In genomic region chr16:4675864-4676786, GRCh38 we compare ENCODE assay signal across 8 cellular contexts. TPM values are rescaled to one million over a fixed set of nuclear protein-coding genes. Genes with fewer than 3 reads are reported as not detected.
DNase-seq lines count a peak whose midpoint lies in the region; ATAC-seq, FAIRE-seq and TF ChIP-seq lines count a peak whose summit lies in the region.

No MANE protein-coding gene starts in this region.

- TF ChIP-seq POLR2A in H1 (IDR thresholded peaks at IDR 0.05; ENCODE audit: control extremely low read depth in 1 of 2, low read depth in 2 of 2, low read length in 2 of 2) = no peak
- no peak for TF ChIP-seq POLR2A in H54 (IDR thresholded peaks at IDR 0.05; ENCODE audit: low read depth, low read length)

- H3K9ac ChIP-seq in H1 (replicated peaks in 1 of 4; ENCODE audit: extremely low read depth in 1 of 4, low read depth in 3 of 4, low read length in 3 of 4) = peak overlapping the region in 1 of 4 experiments; percentile 29; a peak in 4 of 7 replicates

- no peak overlapping the region for H2BK20ac ChIP-seq in H1 (ENCODE audit: low read length)

- peak overlapping the region; percentile 25 for H4K8ac ChIP-seq in H1 (ENCODE audit: extremely low read depth, insufficient read depth, low read length)

- peak overlapping the region; percentile 35; the same call in 1 of the 2 replicates for H2BK5ac ChIP-seq in H1 (ENCODE audit: low read depth, low read length)

- no peak for TF ChIP-seq EP300 in H1 (IDR thresholded peaks at IDR 0.05; ENCODE audit: borderline replicate concordance in 1 of 2, low read depth in 2 of 2, low read length in 2 of 2)

- TF ChIP-seq RAD21 in H1 (IDR thresholded peaks at IDR 0.05 in 1 of 2, conservative IDR thresholded peaks at IDR 0.05 in 1 of 2; ENCODE audit: low read depth in 2 of 2, low read length in 2 of 2) = no peak

- peaks cover 0 to 3% (median under 1%) of the 10 kb centered on the region in 4 experiments; a peak in 3 of 7 replicates for H3K4me1 ChIP-seq in H1 (replicated peaks in 1 of 4; ENCODE audit: control insufficient read depth in 3 of 4, insufficient read depth in 4 of 4, low read length in 3 of 4)

- DNase-seq in Jurkat, Clone E6-1 (ENCODE audit: low read depth, low spot score) = peak; percentile 86
- DNase-seq in activated CD4-positive, alpha-beta T cell treated with anti-CD3 and anti-CD28 coated beads, Interleukin-2, amount 10 ng/mL, durations not matched to agents 7 days and 5 days = peak; percentile 85
- no peak for DNase-seq in H1 (ENCODE audit: low read depth in 1 of 2, low spot score in 2 of 2)
- DNase-seq in stimulated activated CD4-positive, alpha-beta T cell treated with anti-CD3 and anti-CD28 coated beads, Interleukin-4, amount 100 ng/mL, for 1 hour = peak; percentile 33
- DNase-seq in H54 (ENCODE audit: insufficient read length, low spot score) = no peak
- no peak for DNase-seq in globus pallidus (ENCODE audit: low spot score)

- no peaks in the 10 kb centered on the region for H3K79me2 ChIP-seq in H1 (ENCODE audit: control insufficient read depth in 1 of 2, insufficient read depth in 2 of 2, low read length in 2 of 2)

- no peak overlapping the region for H3K4ac ChIP-seq in H1 (replicated peaks; ENCODE audit: insufficient read length, low read depth, low read length)

- no peak overlapping the region for H3K23ac ChIP-seq in H1 (ENCODE audit: insufficient read length)

- H2AK5ac ChIP-seq in H1 (ENCODE audit: low read depth, low read length) = peak overlapping the region; percentile 53; the same call in 1 of the 2 replicates

- no peak overlapping the region for H3K18ac ChIP-seq in H1 (ENCODE audit: extremely low read depth, low read length)

- H3K27me3 ChIP-seq in H1 (replicated peaks in 1 of 4; ENCODE audit: control insufficient read depth in 3 of 4, extremely low read depth in 1 of 4, insufficient read depth in 3 of 4, low read length in 3 of 4) = no peaks in the 10 kb centered on the region

- no peak for ATAC-seq in HG03108 (IDR thresholded peaks at IDR 0.05; ENCODE audit: unreplicated experiment)
- ATAC-seq in GM18909 (IDR thresholded peaks at IDR 0.05; ENCODE audit: poor library complexity, unreplicated experiment) = no peak

- no peaks in the 10 kb centered on the region for H3K27me3 Mint-ChIP-seq in activated CD4-positive, alpha-beta T cell treated with anti-CD3 and anti-CD28 coated beads, Interleukin-2, amount 10 ng/mL, durations not matched to agents 7 days and 5 days

- peak overlapping the region; percentile 18 for H3K4me3 ChIP-seq in Jurkat, Clone E6-1 (ENCODE audit: low read length)
- no peak overlapping the region for H3K4me3 ChIP-seq in H1 (ENCODE audit: extremely low read depth in 1 of 4, insufficient read depth in 2 of 4, low read depth in 3 of 4, low read length in 4 of 4)

- no peaks in the 10 kb centered on the region for H3K9me3 ChIP-seq in H1 (ENCODE audit: insufficient read depth in 2 of 2, low read depth in 1 of 2, low read length in 1 of 2)

- no peak overlapping the region for H4K5ac ChIP-seq in H1 (ENCODE audit: insufficient read length, low read depth, low read length)

- peaks cover 23% of the 10 kb centered on the region for H3K36me3 Mint-ChIP-seq in activated CD4-positive, alpha-beta T cell treated with anti-CD3 and anti-CD28 coated beads, Interleukin-2, amount 10 ng/mL, durations not matched to agents 7 days and 5 days (ENCODE audit: low read depth)

- H3K23me2 ChIP-seq in H1 (ENCODE audit: low read depth, low read length) = no peaks in the 10 kb centered on the region

- no peak overlapping the region for H3K14ac ChIP-seq in H1 (ENCODE audit: insufficient read length)

- H3K4me2 ChIP-seq in H1 (ENCODE audit: insufficient read depth in 1 of 2, low read depth in 2 of 2, low read length in 2 of 2) = no peak overlapping the region

- no peak overlapping the region for H2BK15ac ChIP-seq in H1 (ENCODE audit: low read length)

- H3K79me1 ChIP-seq in H1 (ENCODE audit: low read depth, low read length) = peaks cover 4% of the 10 kb centered on the region; the same call in 1 of the 2 replicates

- no peaks in the 10 kb centered on the region for H3K9me3 Mint-ChIP-seq in activated CD4-positive, alpha-beta T cell treated with anti-CD3 and anti-CD28 coated beads, Interleukin-2, amount 10 ng/mL, durations not matched to agents 7 days and 5 days

- no peak overlapping the region for H3K56ac ChIP-seq in H1 (replicated peaks; ENCODE audit: insufficient read length, low read depth, low read length)

- no peak overlapping the region for H3K27ac ChIP-seq in H1 (ENCODE audit: low read depth, low read length)

- POLR2A ChIA-PET in activated CD4-positive, alpha-beta T cell treated with anti-CD3 and anti-CD28 coated beads, Interleukin-2, amount 10 ng/mL, durations not matched to agents 7 days and 5 days (lab: Charles Lee) = no interaction called here
- POLR2A ChIA-PET in H1 (lab: Charles Lee; ENCODE audit: partially characterized antibody) = interaction anchor here (1.1 kb wide), 1 partner anchor 16 kb away, joined by 4 read pairs; the partner anchor contains the start of gene NUDT16L1

- H3K27ac Mint-ChIP-seq in activated CD4-positive, alpha-beta T cell treated with anti-CD3 and anti-CD28 coated beads, Interleukin-2, amount 10 ng/mL, durations not matched to agents 7 days and 5 days = peak overlapping the region; percentile 99

- no peak for FAIRE-seq in H1 (lab: Jason Lieb, UNC)
- no peak for FAIRE-seq in H54 (lab: Jason Lieb, UNC)

- H2BK12ac ChIP-seq in H1 (ENCODE audit: low read depth, low read length) = no peak overlapping the region

- peaks cover 0 to 9% (median 3%) of the 10 kb centered on the region in 4 experiments; a peak in 3 of 8 replicates for H3K36me3 ChIP-seq in H1 (ENCODE audit: control insufficient read depth in 2 of 4, insufficient read depth in 4 of 4, low read length in 3 of 4)

- WGBS in H1 (ENCODE audit: extremely low coverage in 1 of 2, insufficient coverage in 1 of 2, insufficient read length in 1 of 2, insufficient replicate concordance in 2 of 2, low coverage in 1 of 2, low lambda C conversion rate in 2 of 2, missing lambda C conversion rate in 1 of 2), 2 experiments = 94% methylated on average over 23 of the region's 23 CpGs; no CpG with 5 or more reads in 1 of the 2 experiments

- peak overlapping the region; percentile 66 for H3K4me3 Mint-ChIP-seq in activated CD4-positive, alpha-beta T cell treated with anti-CD3 and anti-CD28 coated beads, Interleukin-2, amount 10 ng/mL, durations not matched to agents 7 days and 5 days

- no peak overlapping the region for H4K91ac ChIP-seq in H1 (replicated peaks; ENCODE audit: insufficient read length, low read length)

- H3K4me1 Mint-ChIP-seq in activated CD4-positive, alpha-beta T cell treated with anti-CD3 and anti-CD28 coated beads, Interleukin-2, amount 10 ng/mL, durations not matched to agents 7 days and 5 days = peaks cover 37% of the 10 kb centered on the region

- no peak for TF ChIP-seq CTCF in H1 (IDR thresholded peaks at IDR 0.05; ENCODE audit: control extremely low read depth in 1 of 3, insufficient read depth in 1 of 3, low read depth in 1 of 3, low read length in 3 of 3)

- H4K20me1 ChIP-seq in H1 (replicated peaks in 1 of 2; ENCODE audit: control insufficient read depth in 1 of 2, insufficient read depth in 2 of 2, low read length in 2 of 2) = peaks cover 3 to 10% of the 10 kb centered on the region in 2 experiments

- H2AFZ ChIP-seq in H1 (ENCODE audit: low read length) = no peak overlapping the region

- H2BK120ac ChIP-seq in H1 (replicated peaks; ENCODE audit: low read depth, low read length) = no peak overlapping the region

- CTCF ChIA-PET in activated CD4-positive, alpha-beta T cell treated with anti-CD3 and anti-CD28 coated beads, Interleukin-2, amount 10 ng/mL, durations not matched to agents 7 days and 5 days (lab: Charles Lee) = interaction anchor here (0.8 to 1.8 kb wide), 3 partner anchors 11 to 52 kb away, joined by 3 to 5 read pairs (median 4); no protein-coding TSS in a partner anchor
- CTCF ChIA-PET in H1 (lab: Charles Lee; ENCODE audit: partially characterized antibody) = interaction anchor here (1.1 to 1.2 kb wide), 5 partner anchors 25 to 169 kb away, joined by 3 to 4 read pairs (median 3); partner anchors contain the start of gene MGRN1

RNA-seq across cellular contexts. Expression of gene NUDT16L1, which starts 17.2 kb away (rescaled TPM):
- polyA plus RNA-seq in Jurkat, Clone E6-1 (2012; ENCODE audit: insufficient read depth, insufficient read length) = 26.3 TPM
- 10 to 100 TPM; 32.3 to 35.5 TPM for total RNA-seq in activated CD4-positive, alpha-beta T cell treated with anti-CD3 and anti-CD28 coated beads, Interleukin-2, amount 10 ng/mL, durations not matched to agents 7 days and 5 days
- 34.8 and 41.3 TPM in 2 replicates for total RNA-seq in H1 (2021; fragmentation: NEBNext Ultra II Directional; extraction: Animal tissue kit (Norgen Biotek cat#: 25700))
- polyA plus RNA-seq in H1 (2011; rRNA removed) = 77.3 and 112 TPM in 2 replicates
- 77.8 TPM for polyA plus RNA-seq in H1 (2011; cell fraction: cytosol; rRNA removed)
- polyA plus RNA-seq in H1 (2011; cell fraction: nucleus; rRNA removed) = 64.0 TPM
- polyA plus RNA-seq in H1 (2012, experiment 1 of 2) = 29.6 to 40.8 TPM (median 37.5 TPM) in 4 replicates
- polyA plus RNA-seq in H1 (2012, experiment 2 of 2) = 45.2 TPM
- polyA plus RNA-seq in H1 (2013, experiment 1 of 2) = 21.6 TPM
- 20.8 TPM for polyA plus RNA-seq in H1 (2013, experiment 2 of 2)
- 11.7 and 13.1 TPM in 2 replicates for polyA minus RNA-seq in H1 (2011; rRNA and poly(A)+ RNA removed)
- polyA minus RNA-seq in H1 (2011; cell fraction: cytosol; rRNA and poly(A)+ RNA removed) = 23.3 TPM
- polyA minus RNA-seq in H1 (2011; cell fraction: nucleus; rRNA and poly(A)+ RNA removed) = 22.2 TPM

RNA-seq across cellular contexts. Expression of gene MGRN1, which starts 51.5 kb away (rescaled TPM):
- polyA plus RNA-seq in Jurkat, Clone E6-1 (2012; ENCODE audit: insufficient read depth, insufficient read length) = 25.5 TPM
- 10 to 100 TPM; 74.4 to 79.5 TPM for total RNA-seq in activated CD4-positive, alpha-beta T cell treated with anti-CD3 and anti-CD28 coated beads, Interleukin-2, amount 10 ng/mL, durations not matched to agents 7 days and 5 days
- total RNA-seq in H1 (2021; fragmentation: NEBNext Ultra II Directional; extraction: Animal tissue kit (Norgen Biotek cat#: 25700)) = 79.4 and 82.3 TPM in 2 replicates
- 15.0 and 30.1 TPM in 2 replicates for polyA plus RNA-seq in H1 (2011; rRNA removed)
- 12.4 TPM for polyA plus RNA-seq in H1 (2011; cell fraction: cytosol; rRNA removed)
- 33.9 TPM for polyA plus RNA-seq in H1 (2011; cell fraction: nucleus; rRNA removed)
- 39.5 to 72.9 TPM (median 65.4 TPM) in 4 replicates for polyA plus RNA-seq in H1 (2012, experiment 1 of 2)
- 52.0 TPM for polyA plus RNA-seq in H1 (2012, experiment 2 of 2)
- 46.7 TPM for polyA plus RNA-seq in H1 (2013, experiment 1 of 2)
- polyA plus RNA-seq in H1 (2013, experiment 2 of 2) = 47.1 TPM
- polyA minus RNA-seq in H1 (2011; rRNA and poly(A)+ RNA removed) = 17.9 and 22.6 TPM in 2 replicates
- 30.4 TPM for polyA minus RNA-seq in H1 (2011; cell fraction: cytosol; rRNA and poly(A)+ RNA removed)
- 30.7 TPM for polyA minus RNA-seq in H1 (2011; cell fraction: nucleus; rRNA and poly(A)+ RNA removed)

RNA-seq across cellular contexts. Expression of gene ANKS3, which starts 57.9 kb away (rescaled TPM):
- polyA plus RNA-seq in Jurkat, Clone E6-1 (2012; ENCODE audit: insufficient read depth, insufficient read length) = 13.3 TPM
- 10 to 100 TPM; 12.4 to 16.7 TPM for total RNA-seq in activated CD4-positive, alpha-beta T cell treated with anti-CD3 and anti-CD28 coated beads, Interleukin-2, amount 10 ng/mL, durations not matched to agents 7 days and 5 days
- 23.9 and 27.5 TPM in 2 replicates for total RNA-seq in H1 (2021; fragmentation: NEBNext Ultra II Directional; extraction: Animal tissue kit (Norgen Biotek cat#: 25700))
- 15.5 and 23.9 TPM in 2 replicates for polyA plus RNA-seq in H1 (2011; rRNA removed)
- polyA plus RNA-seq in H1 (2011; cell fraction: cytosol; rRNA removed) = 25.6 TPM
- 58.7 TPM for polyA plus RNA-seq in H1 (2011; cell fraction: nucleus; rRNA removed)
- polyA plus RNA-seq in H1 (2012, experiment 1 of 2) = 14.0 to 22.5 TPM (median 21.4 TPM) in 4 replicates
- polyA plus RNA-seq in H1 (2012, experiment 2 of 2) = 9.9 TPM
- polyA plus RNA-seq in H1 (2013, experiment 1 of 2) = 12.8 TPM
- polyA plus RNA-seq in H1 (2013, experiment 2 of 2) = 10.2 TPM
- 23.7 and 24.2 TPM in 2 replicates for polyA minus RNA-seq in H1 (2011; rRNA and poly(A)+ RNA removed)
- 13.2 TPM for polyA minus RNA-seq in H1 (2011; cell fraction: cytosol; rRNA and poly(A)+ RNA removed)
- 30.4 TPM for polyA minus RNA-seq in H1 (2011; cell fraction: nucleus; rRNA and poly(A)+ RNA removed)

RNA-seq across cellular contexts. Expression of gene DNAAF8, which starts 58.2 kb away (rescaled TPM):
- polyA plus RNA-seq in Jurkat, Clone E6-1 (2012; ENCODE audit: insufficient read depth, insufficient read length) = not detected
- total RNA-seq in activated CD4-positive, alpha-beta T cell treated with anti-CD3 and anti-CD28 coated beads, Interleukin-2, amount 10 ng/mL, durations not matched to agents 7 days and 5 days = under 1 TPM; 0.21 to 0.40 TPM
- total RNA-seq in H1 (2021; fragmentation: NEBNext Ultra II Directional; extraction: Animal tissue kit (Norgen Biotek cat#: 25700)) = 0.17 TPM in 1 of 2 replicates, not detected in the other
- polyA plus RNA-seq in H1 (2011; rRNA removed) = 0.39 and 0.58 TPM in 2 replicates
- 0.35 TPM for polyA plus RNA-seq in H1 (2011; cell fraction: cytosol; rRNA removed)
- 0.58 TPM for polyA plus RNA-seq in H1 (2011; cell fraction: nucleus; rRNA removed)
- polyA plus RNA-seq in H1 (2012, experiment 1 of 2) = 0.13 to 0.75 TPM (median 0.35 TPM) in 4 replicates
- polyA plus RNA-seq in H1 (2012, experiment 2 of 2) = 0.25 TPM
- polyA plus RNA-seq in H1 (2013, experiment 1 of 2) = 0.24 TPM
- polyA plus RNA-seq in H1 (2013, experiment 2 of 2) = 0.15 TPM
- polyA minus RNA-seq in H1 (2011; rRNA and poly(A)+ RNA removed) = 0.28 TPM in 1 of 2 replicates, not detected in the other
- polyA minus RNA-seq in H1 (2011; cell fraction: cytosol; rRNA and poly(A)+ RNA removed) = not detected
- 0.50 TPM for polyA minus RNA-seq in H1 (2011; cell fraction: nucleus; rRNA and poly(A)+ RNA removed)

Comparison
In these comparisons a context has a peak if more than half of its experiments do, and no peak if none do; other contexts are left out.
1. DNase-seq: peak in Jurkat, Clone E6-1 (single experiment), activated CD4-positive, alpha-beta T cell treated with anti-CD3 and anti-CD28 coated beads, Interleukin-2, amount 10 ng/mL, durations not matched to agents 7 days and 5 days (single experiment) and stimulated activated CD4-positive, alpha-beta T cell treated with anti-CD3 and anti-CD28 coated beads, Interleukin-4, amount 100 ng/mL, for 1 hour (single experiment); none in H1 (0 of 2), H54 (single experiment) and globus pallidus (single experiment).